In genomic region chr7:97971990-97972943, GRCh38 we compare ENCODE assay signal across 1 cellular context.
TF ChIP-seq lines count a peak whose summit lies in the region.

No MANE protein-coding gene starts in this region.

TF ChIP-seq in K562, 482 proteins besides CTCF, POLR2A, EP300 and RAD21 (continued from another document and continues in another):
- TF ChIP-seq VEZF1 (CRISPR knock-in tag; IDR thresholded peaks at IDR 0.05): peak; percentile 59
- no peak for TF ChIP-seq SRSF9 (IDR thresholded peaks at IDR 0.05; ENCODE audit: borderline replicate concordance, low read depth, low read length)
- TF ChIP-seq CCAR2 (IDR thresholded peaks at IDR 0.05; ENCODE audit: low read depth, low read length): no peak
- TF ChIP-seq SIN3B (IDR thresholded peaks at IDR 0.05; ENCODE audit: low read depth): peak; percentile 71
- no peak for TF ChIP-seq FOXP1 (CRISPR knock-in tag; IDR thresholded peaks at IDR 0.05)
- no peak for TF ChIP-seq CHD4 (IDR thresholded peaks at IDR 0.05; ENCODE audit: insufficient read depth, insufficient replicate concordance, low read depth, low read length, poor library complexity, severe bottlenecking)
- no peak for TF ChIP-seq MYBL2 (IDR thresholded peaks at IDR 0.05; ENCODE audit: low read depth)
- no peak; the same call in 1 of the 2 replicates for TF ChIP-seq MYBL2 (CRISPR knock-in tag; IDR thresholded peaks at IDR 0.05; ENCODE audit: borderline replicate concordance)
- no peak for TF ChIP-seq CHAMP1 (IDR thresholded peaks at IDR 0.05)
- TF ChIP-seq MAFG (tag; conservative IDR thresholded peaks at IDR 0.05): no peak
- no peak; the same call in 1 of the 2 replicates for TF ChIP-seq TRIM28 (IDR thresholded peaks at IDR 0.05)
- no peak for TF ChIP-seq ZNF551 (CRISPR knock-in tag; IDR thresholded peaks at IDR 0.05)
- peak; percentile 62; the same call in 1 of the 2 replicates for TF ChIP-seq MIER1 (IDR thresholded peaks at IDR 0.05; ENCODE audit: low read depth)
- no peak for TF ChIP-seq E2F3 (CRISPR knock-in tag; IDR thresholded peaks at IDR 0.05)
- TF ChIP-seq BRCA1 (IDR thresholded peaks at IDR 0.05): no peak
- no peak for TF ChIP-seq BRCA1 (CRISPR knock-in tag; IDR thresholded peaks at IDR 0.05)
- TF ChIP-seq POLR3G (IDR thresholded peaks at IDR 0.05; ENCODE audit: extremely low read depth, insufficient read length, insufficient replicate concordance): no peak
- no peak for TF ChIP-seq CBFB (CRISPR knock-in tag; IDR thresholded peaks at IDR 0.05)
- no peak for TF ChIP-seq NCOR1 (IDR thresholded peaks at IDR 0.05)
- TF ChIP-seq ETV5 (CRISPR knock-in tag; IDR thresholded peaks at IDR 0.05; ENCODE audit: low read depth): peak; percentile 74
- TF ChIP-seq NFE2 (IDR thresholded peaks at IDR 0.05; ENCODE audit: low read depth): no peak
- TF ChIP-seq RREB1 (CRISPR knock-in tag; IDR thresholded peaks at IDR 0.05): no peak
- no peak; the same call in 1 of the 2 replicates for TF ChIP-seq RAD51 (IDR thresholded peaks at IDR 0.05; ENCODE audit: borderline replicate concordance, low read depth)
- TF ChIP-seq ZNF165 (CRISPR knock-in tag; IDR thresholded peaks at IDR 0.05; ENCODE audit: borderline replicate concordance): no peak
- TF ChIP-seq RFX5 (IDR thresholded peaks at IDR 0.05; ENCODE audit: low read depth, low read length): no peak
- TF ChIP-seq GABPB2 (CRISPR knock-in tag; conservative IDR thresholded peaks at IDR 0.05): no peak
- TF ChIP-seq TCF7 (IDR thresholded peaks at IDR 0.05; ENCODE audit: borderline replicate concordance): no peak
- TF ChIP-seq ZNF175 (CRISPR knock-in tag; IDR thresholded peaks at IDR 0.05; ENCODE audit: low read depth): peak; percentile 72
- TF ChIP-seq ZNF274 (IDR thresholded peaks at IDR 0.05; ENCODE audit: borderline replicate concordance, low read depth, low read length): no peak
- no peak for TF ChIP-seq XRCC3 (IDR thresholded peaks at IDR 0.05)
- TF ChIP-seq MCM2 (IDR thresholded peaks at IDR 0.05; ENCODE audit: low read depth): no peak
- no peak for TF ChIP-seq ZNF695 (CRISPR knock-in tag; IDR thresholded peaks at IDR 0.05)
- no peak for TF ChIP-seq ZNF764 (CRISPR knock-in tag; IDR thresholded peaks at IDR 0.05; ENCODE audit: low read depth)
- peak; percentile 46; the same call in 1 of the 2 replicates for TF ChIP-seq HDAC8 (tag; IDR thresholded peaks at IDR 0.05)
- TF ChIP-seq NFYB (IDR thresholded peaks at IDR 0.05; ENCODE audit: extremely low read depth, insufficient read length): no peak
- no peak for TF ChIP-seq ILF3 (IDR thresholded peaks at IDR 0.05; ENCODE audit: borderline replicate concordance)
- TF ChIP-seq NFRKB (IDR thresholded peaks at IDR 0.05; ENCODE audit: low read depth): peak; percentile 84; the same call in 1 of the 2 replicates
- TF ChIP-seq LARP7 (IDR thresholded peaks at IDR 0.05): peak; percentile 76; the same call in 1 of the 2 replicates
- no peak for TF ChIP-seq KHSRP (IDR thresholded peaks at IDR 0.05)
- peak; percentile 88 for TF ChIP-seq PHF8 (IDR thresholded peaks at IDR 0.05; ENCODE audit: borderline replicate concordance, low read length)
- TF ChIP-seq FOSL1 (tag; conservative IDR thresholded peaks at IDR 0.05): no peak; the same call in 1 of the 2 replicates
- no peak; the same call in 1 of the 2 replicates for TF ChIP-seq DNMT1 (IDR thresholded peaks at IDR 0.05)
- 0 out of 2 replicates have a peak, but pooled peaks have one; percentile 43 for TF ChIP-seq GTF2F1 (IDR thresholded peaks at IDR 0.05; ENCODE audit: low read depth, low read length)
- no peak for TF ChIP-seq HMBOX1 (IDR thresholded peaks at IDR 0.05)
- no peak for TF ChIP-seq ZBTB8A (IDR thresholded peaks at IDR 0.05; ENCODE audit: partially characterized antibody)
- TF ChIP-seq ESRRA (IDR thresholded peaks at IDR 0.05; ENCODE audit: borderline replicate concordance, low read depth): no peak
- 0 out of 2 replicates have a peak, but pooled peaks have one; percentile 22 for TF ChIP-seq ERF (CRISPR knock-in tag; IDR thresholded peaks at IDR 0.05)
- TF ChIP-seq ELK1 (CRISPR knock-in tag; IDR thresholded peaks at IDR 0.05): no peak
- TF ChIP-seq SMARCA4 (IDR thresholded peaks at IDR 0.05): 0 out of 2 replicates have a peak, but pooled peaks have one; percentile 23
- no peak for TF ChIP-seq FOXP4 (CRISPR knock-in tag; IDR thresholded peaks at IDR 0.05; ENCODE audit: borderline replicate concordance)
- TF ChIP-seq ARID2 (IDR thresholded peaks at IDR 0.05): no peak
- TF ChIP-seq ZBTB26 (CRISPR knock-in tag; IDR thresholded peaks at IDR 0.05): peak; percentile 70; the same call in 1 of the 2 replicates
- TF ChIP-seq JUND (IDR thresholded peaks at IDR 0.05; ENCODE audit: borderline replicate concordance, low read depth, low read length): peak; percentile 66
- TF ChIP-seq JUND (tag; IDR thresholded peaks at IDR 0.05; ENCODE audit: borderline replicate concordance, low read depth, low read length): no peak; the same call in 2 of the 3 replicates
- TF ChIP-seq EZH2 (IDR thresholded peaks at IDR 0.05; ENCODE audit: borderline replicate concordance, low read depth, low read length): no peak
- TF ChIP-seq NR2F6 (CRISPR knock-in tag; IDR thresholded peaks at IDR 0.05): no peak
- no peak for TF ChIP-seq STAG1 (CRISPR knock-in tag; IDR thresholded peaks at IDR 0.05; ENCODE audit: borderline replicate concordance)
- no peak for TF ChIP-seq PHF21A (IDR thresholded peaks at IDR 0.05; ENCODE audit: borderline replicate concordance, low read depth)
- TF ChIP-seq ZNF347 (CRISPR knock-in tag; IDR thresholded peaks at IDR 0.05; ENCODE audit: low read depth): no peak
- peak; percentile 75 for TF ChIP-seq MTA2 (IDR thresholded peaks at IDR 0.05; ENCODE audit: low read depth)
- no peak for TF ChIP-seq SRSF3 (IDR thresholded peaks at IDR 0.05; ENCODE audit: insufficient read depth, low read length)
- no peak for TF ChIP-seq BMI1 (IDR thresholded peaks at IDR 0.05; ENCODE audit: low read length)
- TF ChIP-seq EP400 (IDR thresholded peaks at IDR 0.05): peak; percentile 94
